Comparison of ENCODE assay signal across 14 cellular contexts in genomic region chr16:87947356-87948118, GRCh38. TPM values are rescaled to one million over a fixed set of nuclear protein-coding genes. Genes with fewer than 3 reads are reported as not detected.
DNase-seq lines count a peak whose midpoint lies in the region; ATAC-seq and TF ChIP-seq lines count a peak whose summit lies in the region.
"Had no signal": no experiment of that assay in that cellular context is flagged by ENCODE, and none has a peak within 500 bp of the region (broad histone marks: within the 10 kb centered on the region; RNA-seq: fewer than 3 reads in every experiment).

No MANE protein-coding gene starts in this region.

- ATAC-seq in activated CD4-positive, CD25-positive, alpha-beta regulatory T cell treated with anti-CD3 and anti-CD28 coated beads, Interleukin-2, amount 50 U/mL, for 24 hours = no peak

- H3K27ac Mint-ChIP-seq in activated naive CD4-positive, alpha-beta T cell treated with anti-CD3 and anti-CD28 coated beads, Interleukin-2, amount 10 ng/mL, durations not matched to agents 7 days and 5 days = peak overlapping the region; percentile 90
- H3K27ac Mint-ChIP-seq in activated naive CD8-positive, alpha-beta T cell = peak overlapping the region; percentile 41

- TF ChIP-seq CTCF in tibial nerve (IDR thresholded peaks at IDR 0.05) (no peak), RWPE1 (conservative IDR thresholded peaks at IDR 0.05; ENCODE audit: low read depth) (no peak)

- no peaks in the 10 kb centered on the region for H3K9me3 Mint-ChIP-seq in activated naive CD4-positive, alpha-beta T cell treated with anti-CD3 and anti-CD28 coated beads, Interleukin-2, amount 10 ng/mL, durations not matched to agents 7 days and 5 days
- H3K9me3 Mint-ChIP-seq in activated naive CD8-positive, alpha-beta T cell (ENCODE audit: low read depth) = no peaks in the 10 kb centered on the region

- peaks cover 5 to 6% of the 10 kb centered on the region in 2 donors for H3K4me1 ChIP-seq in mucosa of rectum (ENCODE audit: control insufficient read depth in 2 of 2, insufficient read depth in 2 of 2, low read length in 2 of 2)
- H3K4me1 ChIP-seq in tibial nerve = peaks cover 0 to 23% (median 10%) of the 10 kb centered on the region in 4 donors

- peaks cover 6% of the 10 kb centered on the region for H3K36me3 Mint-ChIP-seq in activated naive CD4-positive, alpha-beta T cell treated with anti-CD3 and anti-CD28 coated beads, Interleukin-2, amount 10 ng/mL, durations not matched to agents 7 days and 5 days
- H3K36me3 Mint-ChIP-seq in activated naive CD8-positive, alpha-beta T cell = peaks cover 4% of the 10 kb centered on the region

- peak overlapping the region; percentile 44 for H3K4me3 Mint-ChIP-seq in activated naive CD4-positive, alpha-beta T cell treated with anti-CD3 and anti-CD28 coated beads, Interleukin-2, amount 10 ng/mL, durations not matched to agents 7 days and 5 days
- H3K4me3 Mint-ChIP-seq in activated naive CD8-positive, alpha-beta T cell = no peak overlapping the region

- no peak for TF ChIP-seq EP300 in tibial nerve (IDR thresholded peaks at IDR 0.05)

- H3K27ac ChIP-seq in mucosa of rectum (ENCODE audit: low read depth in 2 of 2, low read length in 2 of 2) (peak overlapping the region; percentile 15 to 53), tibial nerve (peak overlapping the region in 3 of 4 donors; percentile 45 to 62 (median 50)), RWPE1 (no peak overlapping the region)
- H3K27ac ChIP-seq: suprapubic skin had no signal

- no peak for TF ChIP-seq POLR2A in tibial nerve (IDR thresholded peaks at IDR 0.05)

- H3K9me3 ChIP-seq in mucosa of rectum (ENCODE audit: control insufficient read depth in 2 of 2, low read length in 2 of 2) (no peaks in the 10 kb centered on the region), tibial nerve (no peaks in the 10 kb centered on the region)
- H3K9me3 ChIP-seq: suprapubic skin had no signal

- POLR2A ChIA-PET in RWPE1 (lab: Yijun Ruan, JAX; ENCODE audit: low non-redundant PET) = no interaction called here

- H3K27me3 ChIP-seq in mucosa of rectum (ENCODE audit: control insufficient read depth in 2 of 2, insufficient read depth in 2 of 2, low read length in 2 of 2) (no peaks in the 10 kb centered on the region), tibial nerve (no peaks in the 10 kb centered on the region)
- H3K27me3 ChIP-seq: suprapubic skin had no signal

- no peak overlapping the region for H3K4me3 ChIP-seq in mucosa of rectum (ENCODE audit: low read length in 2 of 2)
- no peak overlapping the region for H3K4me3 ChIP-seq in tibial nerve
- H3K4me3 ChIP-seq: suprapubic skin had no signal

- DNase-seq in activated naive CD4-positive, alpha-beta T cell treated with anti-CD3 and anti-CD28 coated beads, Interleukin-2, amount 10 ng/mL, durations not matched to agents 7 days and 5 days = no peak
- DNase-seq in activated naive CD4-positive, alpha-beta T cell treated with Interleukin-2 at 50 U/mL for 16 hours = no peak
- no peak for DNase-seq in tibial nerve (ENCODE audit: low spot score in 2 of 2)
- DNase-seq in RWPE1 (ENCODE audit: low spot score) = no peak
- no peak for DNase-seq in NK-92 (lab: John Stamatoyannopoulos, UW; ENCODE audit: unreplicated experiment)
- DNase-seq: stimulated activated CD4-positive, alpha-beta T cell treated with anti-CD3 and anti-CD28 coated beads, Interleukin-2, amount 100 ng/mL, for 48 hours had no signal

- 86 to 87% methylated on average over 22 of the region's 22 CpGs for WGBS in tibial nerve, 2 donors

- CTCF ChIA-PET in activated naive CD4-positive, alpha-beta T cell treated with anti-CD3 and anti-CD28 coated beads, Interleukin-2, amount 10 ng/mL, durations not matched to agents 7 days and 5 days (lab: Charles Lee) = no interaction called here
- CTCF ChIA-PET in RWPE1 (lab: Yijun Ruan, JAX) = no interaction called here

- H3K27me3 Mint-ChIP-seq in activated naive CD4-positive, alpha-beta T cell treated with anti-CD3 and anti-CD28 coated beads, Interleukin-2, amount 10 ng/mL, durations not matched to agents 7 days and 5 days = peaks cover 22% of the 10 kb centered on the region
- H3K27me3 Mint-ChIP-seq in activated naive CD8-positive, alpha-beta T cell = peaks cover 2% of the 10 kb centered on the region

- H3K36me3 ChIP-seq in mucosa of rectum (ENCODE audit: control insufficient read depth in 2 of 2, insufficient read depth in 2 of 2, low read length in 2 of 2) (no peaks in the 10 kb centered on the region), tibial nerve (no peaks in the 10 kb centered on the region)
- H3K36me3 ChIP-seq: suprapubic skin had no signal

- peaks cover 53% of the 10 kb centered on the region for H3K4me1 Mint-ChIP-seq in activated naive CD4-positive, alpha-beta T cell treated with anti-CD3 and anti-CD28 coated beads, Interleukin-2, amount 10 ng/mL, durations not matched to agents 7 days and 5 days
- H3K4me1 Mint-ChIP-seq in activated naive CD8-positive, alpha-beta T cell (ENCODE audit: low read depth) = peaks cover 16% of the 10 kb centered on the region

- no peak overlapping the region for H3K9ac ChIP-seq in mucosa of rectum (ENCODE audit: low read depth in 1 of 2, low read length in 2 of 2)

RNA-seq across cellular contexts. Expression of gene BANP, which starts 3.7 kb away (rescaled TPM):
- 10 to 100 TPM; 21.9 to 27.3 (median 24.6) TPM for total RNA-seq in tibial nerve

RNA-seq across cellular contexts. Expression of gene CA5A, which starts 11.2 kb away (rescaled TPM):
- total RNA-seq in tibial nerve = not detected
- total RNA-seq: fibroblast of lung; G401; omental fat pad; suprapubic skin; T-helper 2 cell treated with Interferon-gamma antibody and Interleukin-4, amounts not matched to agents 100 ng/mL and 5 ng/mL, for 36 hours had no signal
